In the genomic region with DNA sequence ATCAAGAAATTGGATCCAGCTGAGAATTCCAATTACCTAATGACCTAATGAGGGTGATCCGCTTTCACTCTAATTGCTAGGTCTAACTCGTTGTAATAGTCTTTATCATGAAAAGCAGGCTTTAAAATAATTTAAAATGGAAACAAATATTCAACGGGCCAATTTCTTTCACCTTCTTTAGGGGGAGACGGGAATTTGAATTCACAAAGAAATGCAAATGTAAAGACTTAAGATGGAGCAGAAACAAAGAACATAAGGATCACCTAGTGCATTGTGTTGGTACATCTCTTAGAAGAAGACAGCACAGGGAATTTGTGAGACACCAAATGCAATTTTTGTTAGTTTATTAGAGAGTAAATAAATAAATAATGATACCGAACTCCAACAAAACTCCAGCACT, we compare ENCODE assay signal across 15 cellular contexts. TPM values are rescaled to one million over a fixed set of nuclear protein-coding genes. Genes with fewer than 3 reads are reported as not detected.
DNase-seq lines count a peak whose midpoint lies in the region; ATAC-seq, FAIRE-seq and TF ChIP-seq lines count a peak whose summit lies in the region.
"Had no signal": no experiment of that assay in that cellular context is flagged by ENCODE, and none has a peak within 500 bp of the region (broad histone marks: within the 10 kb centered on the region; RNA-seq: fewer than 3 reads in every experiment).

No MANE protein-coding gene starts in this region.

- H2AK5ac ChIP-seq in IMR-90 (ENCODE audit: low read depth, low read length) (no peak overlapping the region), H1 (ENCODE audit: low read depth, low read length) (no peak overlapping the region)

- TF ChIP-seq RAD21 in IMR-90 (IDR thresholded peaks at IDR 0.05; ENCODE audit: low read length) (no peak), H1 (IDR thresholded peaks at IDR 0.05 in 1 of 2, conservative IDR thresholded peaks at IDR 0.05 in 1 of 2; ENCODE audit: low read depth in 2 of 2, low read length in 2 of 2) (no peak)

- H3K36me3 Mint-ChIP-seq in neural progenitor cell = no peaks in the 10 kb centered on the region

- TF ChIP-seq POLR2A in IMR-90 (IDR thresholded peaks at IDR 0.05; ENCODE audit: low read depth, low read length) (no peak), H1 (IDR thresholded peaks at IDR 0.05; ENCODE audit: control extremely low read depth in 1 of 2, low read depth in 2 of 2, low read length in 2 of 2) (no peak; a peak in 1 of 3 replicates), adrenal gland (IDR thresholded peaks at IDR 0.05) (no peak)

- H3K4me1 ChIP-seq in IMR-90 (ENCODE audit: control insufficient read depth, insufficient read depth, low read length) = no peaks in the 10 kb centered on the region
- peaks cover 0 to 19% (median under 1%) of the 10 kb centered on the region in 4 experiments; a peak in 3 of 7 replicates for H3K4me1 ChIP-seq in H1 (replicated peaks in 1 of 4; ENCODE audit: control insufficient read depth in 3 of 4, insufficient read depth in 4 of 4, low read length in 3 of 4)
- H3K4me1 ChIP-seq in neural progenitor cell = peaks cover 29% of the 10 kb centered on the region
- H3K4me1 ChIP-seq in adrenal gland (replicated peaks in 1 of 2) = peaks cover 0 to 19% of the 10 kb centered on the region in 2 donors
- H3K4me1 ChIP-seq: BLaER1 treated with 17β-estradiol and CSF1 and Interleukin-3, amounts not matched to agents 10 nM and 100 nM had no signal

- H4K91ac ChIP-seq in IMR-90 (ENCODE audit: insufficient read depth, low read depth, low read length) (no peak overlapping the region), H1 (replicated peaks; ENCODE audit: insufficient read length, low read length) (peak overlapping the region; percentile 84)

- no CpG with 5 or more reads among the region's 5 CpGs for WGBS in IMR-90 (ENCODE audit: extremely low coverage in 2 of 2, insufficient read length in 1 of 2), 2 experiments
- WGBS in H1 (ENCODE audit: extremely low coverage in 1 of 2, insufficient coverage in 1 of 2, insufficient read length in 1 of 2, insufficient replicate concordance in 2 of 2, low coverage in 1 of 2, low lambda C conversion rate in 2 of 2, missing lambda C conversion rate in 1 of 2), 2 experiments = 0% methylated on average over 5 of the region's 5 CpGs; no CpG with 5 or more reads in 1 of the 2 experiments
- WGBS in adrenal gland, 4 donors = 14 to 18% (median 15%) methylated on average over 5 of the region's 5 CpGs

- H3K79me2 ChIP-seq in H1 (ENCODE audit: control insufficient read depth in 1 of 2, insufficient read depth in 2 of 2, low read length in 2 of 2) (peaks cover 2 to 26% of the 10 kb centered on the region in 2 experiments; a peak in 3 of 4 replicates), neural progenitor cell (ENCODE audit: low read depth) (peaks cover 24% of the 10 kb centered on the region)

- H2AK9ac ChIP-seq in IMR-90 (replicated peaks; ENCODE audit: low read depth, low read length, poor library complexity) = no peak overlapping the region

- in situ Hi-C loops in IMR-90 (cut with MboI; ENCODE audit: low sequenced_read_pairs) = loop anchor here (5.0 kb wide), 1 partner anchor 87 kb away; no protein-coding TSS in a partner anchor

- peaks cover 28% of the 10 kb centered on the region for H3K27me3 Mint-ChIP-seq in neural progenitor cell (ENCODE audit: insufficient read depth, low read depth)

- no peak for TF ChIP-seq EP300 in H1 (IDR thresholded peaks at IDR 0.05; ENCODE audit: borderline replicate concordance in 1 of 2, low read depth in 2 of 2, low read length in 2 of 2)

- no peak overlapping the region for H3K27ac ChIP-seq in IMR-90 (ENCODE audit: insufficient read depth, low read length)
- peak overlapping the region; percentile 65; the same call in 1 of the 2 replicates for H3K27ac ChIP-seq in H1 (ENCODE audit: low read depth, low read length)
- no peak overlapping the region for H3K27ac ChIP-seq in neural progenitor cell
- H3K27ac ChIP-seq in adrenal gland = peak overlapping the region in 2 of 5 donors; percentile 66 to 81
- H3K27ac ChIP-seq: BLaER1 treated with 17β-estradiol and CSF1 and Interleukin-3, amounts not matched to agents 10 nM and 100 nM had no signal

- H3K14ac ChIP-seq in IMR-90 (replicated peaks; ENCODE audit: low read depth, low read length) (no peak overlapping the region), H1 (ENCODE audit: insufficient read length) (no peak overlapping the region)

- H3K4ac ChIP-seq in IMR-90 (ENCODE audit: low read depth, low read length) = no peak overlapping the region
- no peak overlapping the region for H3K4ac ChIP-seq in H1 (replicated peaks; ENCODE audit: insufficient read length, low read depth, low read length)

- H3K56ac ChIP-seq in IMR-90 (ENCODE audit: extremely low read depth, insufficient read depth, low read length) = no peak overlapping the region
- H3K56ac ChIP-seq in H1 (replicated peaks; ENCODE audit: insufficient read length, low read depth, low read length) = peak overlapping the region; percentile 75

- H4K5ac ChIP-seq in IMR-90 (ENCODE audit: low read depth, low read length) (no peak overlapping the region), H1 (ENCODE audit: insufficient read length, low read depth, low read length) (peak overlapping the region; percentile 94)

- peak overlapping the region; percentile 62 for H3K4me3 ChIP-seq in BJ (ENCODE audit: low read depth, low read length)
- H3K4me3 ChIP-seq in IMR-90 (ENCODE audit: insufficient read depth, low read depth, low read length) = peak overlapping the region; percentile 76
- peak overlapping the region; percentile 48 to 87 (median 68) for H3K4me3 ChIP-seq in H1 (ENCODE audit: extremely low read depth in 1 of 4, insufficient read depth in 2 of 4, low read depth in 3 of 4, low read length in 4 of 4)
- H3K4me3 ChIP-seq in neural progenitor cell = peak overlapping the region; percentile 97
- peak overlapping the region in 2 of 4 donors; percentile 60 to 84 for H3K4me3 ChIP-seq in adrenal gland
- H3K4me3 ChIP-seq: BLaER1 treated with 17β-estradiol and CSF1 and Interleukin-3, amounts not matched to agents 10 nM and 100 nM had no signal

- H3K27ac Mint-ChIP-seq in neural progenitor cell = no peak overlapping the region
- H3K27ac Mint-ChIP-seq: activated CD4-positive, alpha-beta memory T cell treated with anti-CD3 and anti-CD28 coated beads for 36 hours; activated naive CD4-positive, alpha-beta T cell treated with anti-CD3 and anti-CD28 coated beads, Interleukin-2, amount 50 U/mL, for 72 hours; stimulated activated naive CD8-positive, alpha-beta T cell treated with anti-CD3 and anti-CD28 coated beads, Interleukin-15, amount 100 ng/mL, for 72 hours had no signal

- no peak overlapping the region for H2BK20ac ChIP-seq in IMR-90 (ENCODE audit: low read depth, low read length)
- no peak overlapping the region for H2BK20ac ChIP-seq in H1 (ENCODE audit: low read length)

- H3K23ac ChIP-seq in IMR-90 (ENCODE audit: low read depth, low read length) = no peak overlapping the region
- H3K23ac ChIP-seq in H1 (ENCODE audit: insufficient read length) = no peak overlapping the region

- peaks cover 45% of the 10 kb centered on the region for H3F3A ChIP-seq in neural progenitor cell (ENCODE audit: low read depth)

- H2BK15ac ChIP-seq in IMR-90 (ENCODE audit: low read depth, low read length) = no peak overlapping the region
- H2BK15ac ChIP-seq in H1 (ENCODE audit: low read length) = no peak overlapping the region

- H3K9me3 ChIP-seq in IMR-90 (ENCODE audit: control insufficient read depth, insufficient read depth, low read length) (no peaks in the 10 kb centered on the region), H1 (ENCODE audit: insufficient read depth in 2 of 2, low read depth in 1 of 2, low read length in 1 of 2) (no peaks in the 10 kb centered on the region), neural progenitor cell (ENCODE audit: low read depth) (no peaks in the 10 kb centered on the region), adrenal gland (replicated peaks in 1 of 3) (no peaks in the 10 kb centered on the region)

- H3K4me2 ChIP-seq in IMR-90 (ENCODE audit: low read depth, low read length) = peak overlapping the region; percentile 86
- H3K4me2 ChIP-seq in H1 (ENCODE audit: insufficient read depth in 1 of 2, low read depth in 2 of 2, low read length in 2 of 2) = peak overlapping the region; percentile 69 to 96
- H3K4me2 ChIP-seq in neural progenitor cell = peak overlapping the region; percentile 93
- H3K4me2 ChIP-seq: BLaER1 treated with 17β-estradiol and CSF1 and Interleukin-3, amounts not matched to agents 10 nM and 100 nM had no signal

- POLR2A ChIA-PET in BJ (lab: Charles Lee) = no interaction called here
- POLR2A ChIA-PET in IMR-90 (lab: Charles Lee; ENCODE audit: unreplicated experiment) = no interaction called here
- POLR2A ChIA-PET in H1 (lab: Charles Lee; ENCODE audit: partially characterized antibody) = interaction anchor here (0.9 to 3.2 kb wide), 10 partner anchors 9 to 428 kb away, joined by 3 to 18 read pairs (median 3); no protein-coding TSS in a partner anchor

- DNase-seq in BJ (ENCODE audit: low read depth) (no peak), IMR-90 (no peak), H1 (ENCODE audit: low read depth in 1 of 2, low spot score in 2 of 2) (no peak), neural progenitor cell (ENCODE audit: low spot score) (peak; percentile 39), RPMI8226 (no peak), GM19240 (ENCODE audit: insufficient read length, low spot score) (no peak), adrenal gland (no peak)
- DNase-seq: stimulated activated CD4-positive, alpha-beta T cell treated with anti-CD3 and anti-CD28 coated beads, Interleukin-1b, Interleukin-23, amount 100 ng/mL, for 48 hours; T-helper 1 cell had no signal

- H4K20me1 ChIP-seq in IMR-90 (ENCODE audit: insufficient read depth, low read length) = no peaks in the 10 kb centered on the region
- no peaks in the 10 kb centered on the region for H4K20me1 ChIP-seq in H1 (replicated peaks in 1 of 2; ENCODE audit: control insufficient read depth in 1 of 2, insufficient read depth in 2 of 2, low read length in 2 of 2)
- H4K20me1 ChIP-seq in neural progenitor cell (ENCODE audit: low read depth) = peaks cover 10% of the 10 kb centered on the region
- H4K20me1 ChIP-seq: BLaER1 treated with 17β-estradiol and CSF1 and Interleukin-3, amounts not matched to agents 10 nM and 100 nM had no signal

- no peak overlapping the region for H2BK5ac ChIP-seq in IMR-90 (ENCODE audit: low read depth, low read length, poor library complexity, severe bottlenecking)
- peak overlapping the region; percentile 86 for H2BK5ac ChIP-seq in H1 (ENCODE audit: low read depth, low read length)

- no peak overlapping the region for H2BK12ac ChIP-seq in H1 (ENCODE audit: low read depth, low read length)

- H3K9me1 ChIP-seq in IMR-90 (ENCODE audit: insufficient read depth, low read length) = no peaks in the 10 kb centered on the region

- CTCF ChIA-PET in BJ (lab: Yijun Ruan, JAX) (interaction anchor here (0.5 to 6.2 kb wide), 4 partner anchors 43 to 336 kb away, joined by 3 to 104 read pairs (median 3); no protein-coding TSS in a partner anchor), IMR-90 (lab: Yijun Ruan, JAX) (interaction anchor here (0.8 to 2.4 kb wide), 5 partner anchors 85 to 259 kb away, joined by 3 to 15 read pairs (median 4); no protein-coding TSS in a partner anchor), H1 (lab: Charles Lee; ENCODE audit: partially characterized antibody) (interaction anchor here (0.7 to 12.4 kb wide), 14 partner anchors 18 to 679 kb away, joined by 3 to 176 read pairs (median 3); no protein-coding TSS in a partner anchor)

- H3K36me3 ChIP-seq in BJ (ENCODE audit: control insufficient read depth, insufficient read depth, low read length) (no peaks in the 10 kb centered on the region), IMR-90 (ENCODE audit: control insufficient read depth, insufficient read depth, low read length) (no peaks in the 10 kb centered on the region), H1 (ENCODE audit: control insufficient read depth in 2 of 4, insufficient read depth in 4 of 4, low read length in 3 of 4) (peaks cover 0 to 14% (median 0%) of the 10 kb centered on the region in 4 experiments; a peak in 1 of 8 replicates), neural progenitor cell (no peaks in the 10 kb centered on the region), adrenal gland (replicated peaks in 1 of 2) (no peaks in the 10 kb centered on the region)
- H3K36me3 ChIP-seq: BLaER1 treated with 17β-estradiol and CSF1 and Interleukin-3, amounts not matched to agents 10 nM and 100 nM had no signal

- no peak for FAIRE-seq in H1 (lab: Jason Lieb, UNC)

- H3K27me3 ChIP-seq in BJ (ENCODE audit: control insufficient read depth, insufficient read depth, low read length) = no peaks in the 10 kb centered on the region; the same call in none of the 2 replicates
- peaks cover 7% of the 10 kb centered on the region for H3K27me3 ChIP-seq in IMR-90 (ENCODE audit: control insufficient read depth, insufficient read depth, low read length)
- H3K27me3 ChIP-seq in H1 (replicated peaks in 1 of 4; ENCODE audit: control insufficient read depth in 3 of 4, extremely low read depth in 1 of 4, insufficient read depth in 3 of 4, low read length in 3 of 4) = peaks cover 0 to 4% (median 0%) of the 10 kb centered on the region in 4 experiments; a peak in 1 of 7 replicates
- H3K27me3 ChIP-seq in neural progenitor cell = peaks cover 12% of the 10 kb centered on the region
- H3K27me3 ChIP-seq in adrenal gland = peaks cover 6% of the 10 kb centered on the region
- H3K27me3 ChIP-seq: BLaER1 treated with 17β-estradiol and CSF1 and Interleukin-3, amounts not matched to agents 10 nM and 100 nM had no signal

- ATAC-seq in IMR-90 (ENCODE audit: low read depth) (no peak), GM19395 (IDR thresholded peaks at IDR 0.05; ENCODE audit: unreplicated experiment) (no peak)
- ATAC-seq: activated naive CD4-positive, alpha-beta T cell treated with anti-CD3 and anti-CD28 coated beads, Interleukin-2, amount 50 U/mL, for 72 hours; naive thymus-derived CD8-positive, alpha-beta T cell had no signal

- no peak overlapping the region for H2BK120ac ChIP-seq in IMR-90 (ENCODE audit: low read depth, low read length)
- H2BK120ac ChIP-seq in H1 (replicated peaks; ENCODE audit: low read depth, low read length) = no peak overlapping the region

- dilution Hi-C loops in IMR-90 (cut with HindIII; ENCODE audit: low sequenced_read_pairs, unreplicated experiment) = no loop called here

- H4K8ac ChIP-seq in IMR-90 (ENCODE audit: low read depth in 2 of 2, low read length in 2 of 2) = no peak overlapping the region
- H4K8ac ChIP-seq in H1 (ENCODE audit: extremely low read depth, insufficient read depth, low read length) = no peak overlapping the region

- intact Hi-C loops in IMR-90 (cut with micrococcal nuclease) = loop anchor here (10.0 kb wide), 1 partner anchor 704 kb away; no protein-coding TSS in a partner anchor
- intact Hi-C loops in adrenal gland (cut with DNase I) = loop anchor here in 1 of 2 donors (5.0 kb wide), 2 partner anchors 92 to 427 kb away; no protein-coding TSS in a partner anchor

- H3K79me1 ChIP-seq in IMR-90 (ENCODE audit: low read depth in 1 of 2, low read length in 2 of 2) = no peaks in the 10 kb centered on the region
- H3K79me1 ChIP-seq in H1 (ENCODE audit: low read depth, low read length) = no peaks in the 10 kb centered on the region

- 0 out of 2 replicates have a peak overlapping the region, but pooled peaks have one; percentile 6 for H3K9ac ChIP-seq in IMR-90 (ENCODE audit: low read depth, low read length)
- peak overlapping the region in 2 of 4 experiments; percentile 46 to 65; a peak in 3 of 7 replicates for H3K9ac ChIP-seq in H1 (replicated peaks in 1 of 4; ENCODE audit: extremely low read depth in 1 of 4, low read depth in 3 of 4, low read length in 3 of 4)
- no peak overlapping the region for H3K9ac ChIP-seq in neural progenitor cell
- H3K9ac ChIP-seq: BLaER1 treated with 17β-estradiol and CSF1 and Interleukin-3, amounts not matched to agents 10 nM and 100 nM had no signal

- no peaks in the 10 kb centered on the region for H3K9me3 Mint-ChIP-seq in neural progenitor cell
- H3K9me3 Mint-ChIP-seq: activated CD4-positive, alpha-beta memory T cell treated with anti-CD3 and anti-CD28 coated beads for 36 hours; activated naive CD4-positive, alpha-beta T cell treated with anti-CD3 and anti-CD28 coated beads, Interleukin-2, amount 50 U/mL, for 72 hours; stimulated activated naive CD8-positive, alpha-beta T cell treated with anti-CD3 and anti-CD28 coated beads, Interleukin-15, amount 100 ng/mL, for 72 hours had no signal

- H2AFZ ChIP-seq in IMR-90 (replicated peaks; ENCODE audit: low read length, poor library complexity) (peak overlapping the region; percentile 90), H1 (ENCODE audit: low read length) (no peak overlapping the region), neural progenitor cell (replicated peaks) (no peak overlapping the region)

- H3K23me2 ChIP-seq in H1 (ENCODE audit: low read depth, low read length) = peaks cover 8% of the 10 kb centered on the region; the same call in 1 of the 2 replicates

- TF ChIP-seq CTCF in BJ (IDR thresholded peaks at IDR 0.05; ENCODE audit: insufficient read depth, low read depth, low read length) = no peak
- no peak for TF ChIP-seq CTCF in IMR-90 (conservative IDR thresholded peaks at IDR 0.05; ENCODE audit: low read depth, low read length)
- no peak for TF ChIP-seq CTCF in H1 (IDR thresholded peaks at IDR 0.05; ENCODE audit: control extremely low read depth in 1 of 3, insufficient read depth in 1 of 3, low read depth in 1 of 3, low read length in 3 of 3)
- TF ChIP-seq CTCF in neural progenitor cell (IDR thresholded peaks at IDR 0.05) = no peak
- no peak for TF ChIP-seq CTCF in adrenal gland (IDR thresholded peaks at IDR 0.05)

- H3K4me3 Mint-ChIP-seq in neural progenitor cell = peak overlapping the region; percentile 91
- H3K4me3 Mint-ChIP-seq: activated CD4-positive, alpha-beta memory T cell treated with anti-CD3 and anti-CD28 coated beads for 36 hours had no signal

- BruUV-seq in IMR-90 (replicated peaks; lab: Mats Ljungman, UMichigan) = no TSS peak

- H3K4me1 Mint-ChIP-seq in neural progenitor cell = peaks cover 23% of the 10 kb centered on the region

- no peak overlapping the region for H3K18ac ChIP-seq in IMR-90 (ENCODE audit: low read depth, low read length)
- H3K18ac ChIP-seq in H1 (ENCODE audit: extremely low read depth, low read length) = peak overlapping the region; percentile 62; the same call in 1 of the 2 replicates

RNA-seq across cellular contexts. Expression of gene KCNN2, which starts 1.5 kb away (rescaled TPM):
- polyA plus RNA-seq in BJ (2011; rRNA removed) (4.6 and 5.1 TPM in 2 replicates), IMR-90 (2012; rRNA removed) (7.5 and 8.8 TPM in 2 replicates), H1 (2011; rRNA removed) (13.1 and 13.6 TPM in 2 replicates), adrenal gland (100 to 1,000 TPM in 1 of 3 donors, 10 to 100 TPM in 2; 39.4 to 184 (median 45.6) TPM)
- polyA minus RNA-seq in BJ (2011; rRNA and poly(A)+ RNA removed) = 12.1 and 13.1 TPM in 2 replicates
- total RNA-seq in IMR-90 (2012; rRNA removed) (2.2 and 3.3 TPM in 2 replicates), neural progenitor cell (ENCODE audit: low replicate concordance) (5.2 and 6.2 TPM in 2 replicates), adrenal gland (10 to 100 TPM; 27.3 to 62.7 (median 48.1) TPM)
- polyA plus RNA-seq in IMR-90 (2012; cell fraction: cytosol; rRNA removed) = 4.9 and 5.7 TPM in 2 replicates
- polyA plus RNA-seq in IMR-90 (2012; cell fraction: nucleus; rRNA removed; ENCODE audit: low replicate concordance) = 5.9 and 9.9 TPM in 2 replicates
- 18.6 and 19.4 TPM in 2 replicates for total RNA-seq in H1 (2021; fragmentation: NEBNext Ultra II Directional; extraction: Animal tissue kit (Norgen Biotek cat#: 25700))
- polyA plus RNA-seq in H1 (2011; cell fraction: cytosol; rRNA removed) = 8.4 TPM
- 14.7 TPM for polyA plus RNA-seq in H1 (2011; cell fraction: nucleus; rRNA removed)
- 13.0 to 17.1 TPM (median 14.4 TPM) in 4 replicates for polyA plus RNA-seq in H1 (2012, experiment 1 of 2)
- 14.0 TPM for polyA plus RNA-seq in H1 (2012, experiment 2 of 2)
- polyA plus RNA-seq in H1 (2013, experiment 1 of 2) = 18.0 TPM
- 18.6 TPM for polyA plus RNA-seq in H1 (2013, experiment 2 of 2)
- polyA minus RNA-seq in H1 (2011; rRNA and poly(A)+ RNA removed) = 32.0 and 35.1 TPM in 2 replicates
- 15.5 TPM for polyA minus RNA-seq in H1 (2011; cell fraction: cytosol; rRNA and poly(A)+ RNA removed)
- polyA minus RNA-seq in H1 (2011; cell fraction: nucleus; rRNA and poly(A)+ RNA removed) = 67.7 TPM
- total RNA-seq: activated CD4-positive, alpha-beta memory T cell treated with anti-CD3 and anti-CD28 coated beads for 36 hours; activated naive CD4-positive, alpha-beta T cell treated with anti-CD3 and anti-CD28 coated beads, Interleukin-2, amount 50 U/mL, for 72 hours; naive thymus-derived CD8-positive, alpha-beta T cell had no signal
- polyA plus RNA-seq: naive thymus-derived CD8-positive, alpha-beta T cell had no signal
